19 cellular contexts compared by ENCODE assay signal in genomic region chr2:70696142-70696541, GRCh38.
DNase-seq lines count a peak whose midpoint lies in the region; ATAC-seq and TF ChIP-seq lines count a peak whose summit lies in the region.
"Had no signal": no experiment of that assay in that cellular context is flagged by ENCODE, and none has a peak within 500 bp of the region (broad histone marks: within the 10 kb centered on the region; RNA-seq: fewer than 3 reads in every experiment).

No MANE protein-coding gene starts in this region.

- H3K4me3 Mint-ChIP-seq in type B pancreatic cell, result no peak overlapping the region
- H3K4me3 Mint-ChIP-seq: CD8-positive, alpha-beta T cell; HFFc6 had no signal

- H3K9me3 ChIP-seq in right cardiac atrium (ENCODE audit: control insufficient read depth, low read length), result no peaks in the 10 kb centered on the region
- H3K9me3 ChIP-seq: A549, BE2C had no signal

- H3K4me1 Mint-ChIP-seq in type B pancreatic cell (ENCODE audit: unreplicated experiment), result no peaks in the 10 kb centered on the region

- H3K4me1 ChIP-seq in right cardiac atrium (ENCODE audit: control insufficient read depth, insufficient read depth, low read length), result no peaks in the 10 kb centered on the region
- H3K4me1 ChIP-seq: A549, BE2C had no signal

- H3K27ac Mint-ChIP-seq in type B pancreatic cell, result no peak overlapping the region
- H3K27ac Mint-ChIP-seq: CD8-positive, alpha-beta T cell; HFFc6 had no signal

- no peaks in the 10 kb centered on the region for H3K36me3 Mint-ChIP-seq in type B pancreatic cell

- H3K9me3 Mint-ChIP-seq in type B pancreatic cell, result no peaks in the 10 kb centered on the region
- H3K9me3 Mint-ChIP-seq: CD8-positive, alpha-beta T cell; HFFc6 had no signal

- intact Hi-C loops in cardiac septum (cut with DNase I), result no loop called here
- intact Hi-C loops in right cardiac atrium (cut with DNase I), result no loop called here

- no peak overlapping the region for H3K27ac ChIP-seq in right cardiac atrium (ENCODE audit: low read length)
- no peak overlapping the region for H3K27ac ChIP-seq in coronary artery
- H3K27ac ChIP-seq: A549, C4-2B, HL-60 had no signal

- ATAC-seq in right cardiac atrium (no peak), HG02759 (IDR thresholded peaks at IDR 0.05; ENCODE audit: unreplicated experiment) (no peak)
- ATAC-seq: A549; CD8-positive, alpha-beta T cell had no signal

- H3K27me3 Mint-ChIP-seq in type B pancreatic cell, result peaks cover 17% of the 10 kb centered on the region

- H3K27me3 ChIP-seq in right cardiac atrium (ENCODE audit: control insufficient read depth, insufficient read depth), result no peaks in the 10 kb centered on the region
- H3K27me3 ChIP-seq: BE2C had no signal

- H3K4me3 ChIP-seq in right cardiac atrium (ENCODE audit: low read length), result no peak overlapping the region
- H3K4me3 ChIP-seq in coronary artery, result no peak overlapping the region
- H3K4me3 ChIP-seq: A549 had no signal

- TF ChIP-seq CTCF in coronary artery (IDR thresholded peaks at IDR 0.05) (no peak), type B pancreatic cell (conservative IDR thresholded peaks at IDR 0.05) (no peak)

- 97% methylated on average over 6 of the region's 6 CpGs for WGBS in right cardiac atrium

- peak; percentile 60 for DNase-seq in cardiac septum (ENCODE audit: low spot score)
- no peak for DNase-seq in right cardiac atrium
- peak; percentile 35 for DNase-seq in coronary artery (ENCODE audit: low spot score)
- peak; percentile 85 for DNase-seq in mesenteric fat pad (ENCODE audit: low spot score)
- peak; percentile 45 for DNase-seq in type B pancreatic cell (ENCODE audit: extremely low spot score, unreplicated experiment)
- DNase-seq in DMS153 treated with DMSO at 0.1 percent for 48 hours (lab: John Stamatoyannopoulos, UW; ENCODE audit: unreplicated experiment), result no peak
- no peak for DNase-seq in NCI-H748 treated with DMSO at 0.1 percent for 48 hours (lab: John Stamatoyannopoulos, UW)
- DNase-seq: BE2C, COR-L47, DMS153, DND-41, GDM1, HCEC 1CT, HFFc6 had no signal

Comparison
In these comparisons a context has a peak if more than half of its experiments do, and no peak if none do; other contexts are left out.
1. DNase-seq: peak in cardiac septum (single experiment), coronary artery (single experiment), mesenteric fat pad (single experiment) and type B pancreatic cell (single experiment); none in right cardiac atrium (0 of 3), DMS153 treated with DMSO at 0.1 percent for 48 hours (single experiment) and NCI-H748 treated with DMSO at 0.1 percent for 48 hours (single experiment).